In the genomic region with DNA sequence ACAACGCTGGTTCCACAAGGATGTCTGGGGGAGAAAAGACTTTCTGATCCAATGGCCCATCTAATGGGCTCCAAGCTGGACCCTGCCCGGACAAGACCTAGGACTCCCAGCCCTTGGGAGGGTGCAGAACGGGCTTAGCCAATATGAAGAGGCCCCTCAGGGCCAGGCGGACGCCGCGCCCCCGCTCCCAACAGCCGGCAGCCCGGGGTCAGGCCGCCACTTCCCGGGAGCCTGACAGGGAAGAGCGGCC, we compare ENCODE assay signal across 8 cellular contexts. TPM values are rescaled to one million over a fixed set of nuclear protein-coding genes. Genes with fewer than 3 reads are reported as not detected.
DNase-seq lines count a peak whose midpoint lies in the region; ATAC-seq and TF ChIP-seq lines count a peak whose summit lies in the region.

No MANE protein-coding gene starts in this region.

- no peak for TF ChIP-seq CTCF in 22Rv1 (IDR thresholded peaks at IDR 0.05)

- DNase-seq in naive B cell (no peak), cortex of kidney (lab: John Stamatoyannopoulos, UW) (no peak), Kasumi-1 (lab: John Stamatoyannopoulos, UW) (no peak), NCI-H128 (lab: John Stamatoyannopoulos, UW; ENCODE audit: unreplicated experiment) (no peak)

- no peaks in the 10 kb centered on the region for H3K36me3 Mint-ChIP-seq in IgD-negative memory B cell
- H3K36me3 Mint-ChIP-seq in naive B cell: no peaks in the 10 kb centered on the region

- H3K27ac Mint-ChIP-seq in IgD-negative memory B cell (no peak overlapping the region), naive B cell (no peak overlapping the region)

- peak overlapping the region; percentile 18 to 85 (median 68) for H3K4me3 Mint-ChIP-seq in IgD-negative memory B cell
- peak overlapping the region in 7 of 8 donors; percentile 15 to 81 (median 54) for H3K4me3 Mint-ChIP-seq in naive B cell

- no peaks in the 10 kb centered on the region for H3K9me3 Mint-ChIP-seq in IgD-negative memory B cell
- peaks cover 0 to 1% (median 0%) of the 10 kb centered on the region in 7 donors for H3K9me3 Mint-ChIP-seq in naive B cell

- peaks cover 15 to 27% (median 24%) of the 10 kb centered on the region in 3 donors for H3K4me1 Mint-ChIP-seq in IgD-negative memory B cell
- peaks cover 38 to 48% (median 38%) of the 10 kb centered on the region in 3 donors for H3K4me1 Mint-ChIP-seq in naive B cell

- no peaks in the 10 kb centered on the region for H3K9me3 ChIP-seq in ectodermal cell (ENCODE audit: control insufficient read depth, low read length)

- H3K27ac ChIP-seq in 22Rv1 (peak overlapping the region; percentile 58), ectodermal cell (ENCODE audit: insufficient read depth, low read depth, low read length, poor library complexity, severe bottlenecking) (no peak overlapping the region)

- no peak for ATAC-seq in naive B cell (ENCODE audit: low read depth in 2 of 2)
- ATAC-seq in GM19351 (IDR thresholded peaks at IDR 0.05; ENCODE audit: unreplicated experiment): no peak

- H3K27me3 ChIP-seq in ectodermal cell (ENCODE audit: control insufficient read depth, insufficient read depth, low read length, poor library complexity, severe bottlenecking): peaks cover 34% of the 10 kb centered on the region

- H3K4me1 ChIP-seq in ectodermal cell (ENCODE audit: control insufficient read depth, insufficient read depth, low read length): no peaks in the 10 kb centered on the region

- no peaks in the 10 kb centered on the region for H3K36me3 ChIP-seq in ectodermal cell (ENCODE audit: control insufficient read depth, insufficient read depth, low read length)

- whole genome bisulfite sequencing in ectodermal cell, 2 experiments: 3 to 4% methylated on average over 13 of the region's 13 CpGs

- H3K4me3 ChIP-seq in ectodermal cell (ENCODE audit: insufficient read depth, low read depth, low read length): peak overlapping the region; percentile 60

- H3K27me3 Mint-ChIP-seq in IgD-negative memory B cell (peaks cover 5% of the 10 kb centered on the region), naive B cell (peaks cover 20 to 33% (median 28%) of the 10 kb centered on the region in 3 donors)

RNA-seq across cellular contexts. Expression of a gene that starts 0.5 kb away (rescaled TPM):
- polyA plus RNA-seq in IgD-negative memory B cell: 0.26 TPM
- polyA plus RNA-seq in ectodermal cell (2013, experiment 1 of 4): 2.9 TPM
- polyA plus RNA-seq in ectodermal cell (2013, experiment 2 of 4): 2.8 TPM
- polyA plus RNA-seq in ectodermal cell (2013, experiment 3 of 4): 4.7 TPM
- 4.7 TPM for polyA plus RNA-seq in ectodermal cell (2013, experiment 4 of 4)
- polyA plus RNA-seq in naive B cell (ENCODE audit: low read depth in 6 of 6): under 1 TPM in 2 of 6 donors, not detected in 4; 0.45 to 0.73 TPM

RNA-seq across cellular contexts. Expression of a gene that starts 30.3 kb away (rescaled TPM):
- polyA plus RNA-seq in IgD-negative memory B cell (not detected), naive B cell (ENCODE audit: low read depth in 6 of 6) (not detected)
- polyA plus RNA-seq in ectodermal cell (2013, experiment 1 of 4): 20.3 TPM
- polyA plus RNA-seq in ectodermal cell (2013, experiment 2 of 4): 18.2 TPM
- 22.5 TPM for polyA plus RNA-seq in ectodermal cell (2013, experiment 3 of 4)
- polyA plus RNA-seq in ectodermal cell (2013, experiment 4 of 4): 21.8 TPM
